In genomic region chr4:176363072-176363471, GRCh38 we compare ENCODE assay signal across 1 cellular context.
TF ChIP-seq lines count a peak whose summit lies in the region.

No MANE protein-coding gene starts in this region.

TF ChIP-seq in GM12878, 131 proteins besides CTCF, POLR2A, EP300 and RAD21:
- TF ChIP-seq PKNOX1 (IDR thresholded peaks at IDR 0.05) (peak; percentile 36; the same call in 1 of the 2 replicates), RUNX3 (IDR thresholded peaks at IDR 0.05; ENCODE audit: low read length) (peak; percentile 40), DPF2 (IDR thresholded peaks at IDR 0.05) (no peak), RFX5 (IDR thresholded peaks at IDR 0.05; ENCODE audit: low read depth, low read length) (no peak), TARDBP (IDR thresholded peaks at IDR 0.05; ENCODE audit: borderline replicate concordance) (no peak)
